ENCODE assay signal across 1 cellular context in genomic region chr16:30053376-30054015, GRCh38.
TF ChIP-seq lines count a peak whose summit lies in the region.

No MANE protein-coding gene starts in this region.

TF ChIP-seq in HepG2, 621 proteins besides CTCF, POLR2A, EP300 and RAD21 (continues in another document):
- TF ChIP-seq ZNF550 (CRISPR knock-in tag; IDR thresholded peaks at IDR 0.05; ENCODE audit: borderline replicate concordance) (no peak), ZNF605 (CRISPR knock-in tag; IDR thresholded peaks at IDR 0.05) (no peak), SRSF1 (optimal IDR thresholded peaks at IDR 0.05; ENCODE audit: low read depth, low read length) (peak; percentile 3), PITX1 (CRISPR knock-in tag; IDR thresholded peaks at IDR 0.05) (0 out of 2 replicates have a peak, but pooled peaks have one; percentile 24), THRA (CRISPR knock-in tag; IDR thresholded peaks at IDR 0.05; ENCODE audit: borderline replicate concordance) (no peak), ETS1 (CRISPR knock-in tag; IDR thresholded peaks at IDR 0.05) (no peak), YEATS2 (CRISPR knock-in tag; IDR thresholded peaks at IDR 0.05; ENCODE audit: borderline replicate concordance) (no peak), ZNF770 (CRISPR knock-in tag; IDR thresholded peaks at IDR 0.05) (peak; percentile 51; the same call in 1 of the 2 replicates), ZNF264 (CRISPR knock-in tag; IDR thresholded peaks at IDR 0.05) (no peak), ZZZ3 (CRISPR knock-in tag; IDR thresholded peaks at IDR 0.05; ENCODE audit: borderline replicate concordance) (no peak), ZBTB44 (CRISPR knock-in tag; IDR thresholded peaks at IDR 0.05) (no peak), KDM5B (CRISPR knock-in tag; IDR thresholded peaks at IDR 0.05; ENCODE audit: borderline replicate concordance) (no peak), MED13 (CRISPR knock-in tag; IDR thresholded peaks at IDR 0.05) (no peak), U2AF2 (IDR thresholded peaks at IDR 0.05; ENCODE audit: low read depth, low read length) (0 out of 2 replicates have a peak, but pooled peaks have one; percentile 3), SMAD1 (CRISPR knock-in tag; IDR thresholded peaks at IDR 0.05; ENCODE audit: borderline replicate concordance, low read depth) (no peak), ZNF296 (CRISPR knock-in tag; conservative IDR thresholded peaks at IDR 0.05) (no peak), DMTF1 (CRISPR knock-in tag; IDR thresholded peaks at IDR 0.05) (no peak), ZNF407 (CRISPR knock-in tag; IDR thresholded peaks at IDR 0.05; ENCODE audit: not compliant biosample characterization) (no peak), AHDC1 (CRISPR knock-in tag; IDR thresholded peaks at IDR 0.05; ENCODE audit: borderline replicate concordance) (no peak), ZNF563 (CRISPR knock-in tag; IDR thresholded peaks at IDR 0.05) (no peak), SYNCRIP (IDR thresholded peaks at IDR 0.05; ENCODE audit: insufficient read depth, low read depth, low read length) (no peak), HOXA5 (CRISPR knock-in tag; IDR thresholded peaks at IDR 0.05) (no peak), MTA3 (CRISPR knock-in tag; IDR thresholded peaks at IDR 0.05) (no peak), NR2C2 (CRISPR knock-in tag; IDR thresholded peaks at IDR 0.05; ENCODE audit: borderline replicate concordance) (no peak), ZNF768 (CRISPR knock-in tag; IDR thresholded peaks at IDR 0.05) (no peak), ZNF280D (CRISPR knock-in tag; IDR thresholded peaks at IDR 0.05) (0 out of 2 replicates have a peak, but pooled peaks have one; percentile 25)
